25 cellular contexts compared by ENCODE assay signal in the genomic region with DNA sequence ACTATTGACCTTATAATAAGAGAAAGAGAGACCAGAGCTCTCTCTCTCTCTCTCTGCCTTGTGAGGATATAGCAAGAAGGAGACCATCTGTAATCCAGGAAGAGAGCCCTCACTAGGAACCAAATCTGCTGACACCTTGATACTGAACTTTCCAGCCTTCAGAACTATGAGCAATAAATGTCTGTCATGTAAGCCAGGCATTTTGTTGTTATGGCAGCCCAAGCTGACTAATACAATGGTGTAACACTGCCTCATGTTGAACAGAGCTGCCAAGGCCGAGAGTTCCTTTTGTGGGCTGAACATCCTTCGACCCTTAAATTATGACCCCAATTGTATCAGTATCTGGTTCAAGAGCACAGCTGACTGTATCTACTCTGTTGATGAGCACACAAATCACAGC.
"Had no signal": no experiment of that assay in that cellular context is flagged by ENCODE, and none has a peak within 500 bp of the region (broad histone marks: within the 10 kb centered on the region; RNA-seq: fewer than 3 reads in every experiment).

No MANE protein-coding gene starts in this region.

- H3K79me2 ChIP-seq: parathyroid adenoma had no signal

- H3K9me3 ChIP-seq: heart left ventricle, lower lobe of right lung, tibial artery had no signal

- H3K4me1 ChIP-seq: heart left ventricle, lower lobe of right lung, parathyroid adenoma, tibial artery had no signal

- FAIRE-seq: kidney, TTC549 had no signal

- H3K27me3 ChIP-seq: heart left ventricle, tibial artery had no signal

- DNase-seq: activated CD4-positive, alpha-beta T cell treated with anti-CD3 and anti-CD28 coated beads for 36 hours; activated CD4-positive, alpha-beta T cell treated with anti-CD3 and anti-CD28 coated beads, Interleukin-2, amount 50 U/mL, for 4 hours; activated effector memory CD4-positive, alpha-beta T cell treated with Interleukin-2 at 50 U/mL for 16 hours; activated naive CD4-positive, alpha-beta T cell treated with anti-CD3 and anti-CD28 coated beads for 36 hours; activated naive CD8-positive, alpha-beta T cell treated with anti-CD3 and anti-CD28 coated beads, Interleukin-2, amount 10 ng/mL, durations not matched to agents 7 days and 5 days; activated T-cell treated with anti-CD3 and anti-CD28 coated beads, Interleukin-2, amount 50 U/mL, for 72 hours; amygdala; caudate nucleus; effector memory CD4-positive, alpha-beta T cell; heart left ventricle; kidney; lower lobe of right lung; naive B cell; nucleus accumbens; right cardiac atrium; stimulated activated CD4-positive, alpha-beta T cell treated with anti-CD3 and anti-CD28 coated beads, Interleukin-12 subunit alpha, Interleukin-12 subunit beta, amount 100 ng/mL, for 4 hours; stimulated activated CD4-positive, alpha-beta T cell treated with anti-CD3 and anti-CD28 coated beads, Interleukin-1b, Interleukin-23, amount 100 ng/mL, for 48 hours; stimulated activated naive CD8-positive, alpha-beta T cell treated with anti-CD3 and anti-CD28 coated beads, Interleukin-15, amount 100 ng/mL, for 72 hours; T-helper 1 cell; tibial artery had no signal

- H3K36me3 ChIP-seq: heart left ventricle, lower lobe of right lung, tibial artery had no signal

- H2AFZ ChIP-seq: parathyroid adenoma had no signal

- H3K4me3 ChIP-seq: heart left ventricle, lower lobe of right lung, tibial artery had no signal

- H3K27ac ChIP-seq: heart left ventricle, lower lobe of right lung, parathyroid adenoma, tibial artery had no signal

- ATAC-seq: activated CD4-positive, alpha-beta T cell treated with anti-CD3 and anti-CD28 coated beads for 36 hours; activated T-cell treated with anti-CD3 and anti-CD28 coated beads, Interleukin-2, amount 50 U/mL, for 72 hours; esophagus mucosa; heart left ventricle; left lobe of liver; lower lobe of right lung; right cardiac atrium; stimulated activated naive CD8-positive, alpha-beta T cell treated with anti-CD3 and anti-CD28 coated beads, Interleukin-15, amount 100 ng/mL, for 72 hours; WTC11 had no signal

- H3K9ac ChIP-seq: parathyroid adenoma had no signal
